8 cellular contexts compared by ENCODE assay signal in the genomic region with DNA sequence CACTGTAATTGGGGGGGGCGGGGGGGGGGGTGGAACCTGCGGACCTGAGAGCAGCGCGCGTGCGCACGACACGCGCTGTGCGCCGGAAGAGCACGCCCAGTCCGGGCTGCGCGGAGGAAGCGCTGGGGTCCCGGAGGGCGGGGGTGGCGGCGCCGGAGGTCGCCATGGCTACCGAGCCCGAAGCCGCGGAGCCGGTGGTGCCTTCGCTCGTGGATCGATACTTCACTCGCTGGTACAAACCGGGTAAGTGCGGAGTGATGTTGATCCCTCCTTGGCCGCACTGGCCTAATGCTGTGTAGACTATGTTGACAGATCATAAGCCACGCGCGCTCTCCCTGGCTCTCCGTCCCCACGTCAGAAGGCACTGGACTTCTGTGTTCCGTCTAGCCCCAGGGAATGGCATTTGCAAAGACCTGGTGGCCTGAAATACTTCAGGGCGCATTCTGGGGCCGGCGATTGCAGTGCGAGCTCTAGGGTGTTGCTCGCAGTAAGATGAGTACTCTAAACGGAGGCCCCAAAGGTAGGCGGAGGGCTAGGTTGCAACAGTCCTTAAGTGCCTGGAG. TPM values are rescaled to one million over a fixed set of nuclear protein-coding genes. Genes with fewer than 3 reads are reported as not detected.
DNase-seq lines count a peak whose midpoint lies in the region; ATAC-seq and TF ChIP-seq lines count a peak whose summit lies in the region.

A gene with protein sequence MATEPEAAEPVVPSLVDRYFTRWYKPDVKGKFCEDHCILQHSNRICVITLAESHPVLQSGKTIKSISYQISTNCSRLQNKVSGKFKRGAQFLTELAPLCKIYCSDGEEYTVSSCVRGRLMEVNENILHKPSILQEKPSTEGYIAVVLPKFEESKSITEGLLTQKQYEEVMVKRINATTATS (plus strand): TSS at position 78 of the 563 bp plus-strand sequence. CDS start 87 bp downstream, at position 165.

- no peak for TF ChIP-seq CTCF in GM10248 (IDR thresholded peaks at IDR 0.05; ENCODE audit: control extremely low read depth, extremely low read depth, low read depth, missing control alignments)
- no peak for TF ChIP-seq CTCF in left ventricle myocardium inferior (IDR thresholded peaks at IDR 0.05; ENCODE audit: borderline replicate concordance)
- TF ChIP-seq CTCF in progenitor cell of endocrine pancreas (IDR thresholded peaks at IDR 0.05; ENCODE audit: unreplicated experiment), result no peak

- peaks cover 17% of the 10 kb centered on the region for H3K4me1 Mint-ChIP-seq in progenitor cell of endocrine pancreas (ENCODE audit: low read depth)

- no peaks in the 10 kb centered on the region for H3K9me3 Mint-ChIP-seq in progenitor cell of endocrine pancreas (ENCODE audit: low read depth)

- peak within 1 kb of the TSS; percentile 99 for H3K27ac Mint-ChIP-seq in progenitor cell of endocrine pancreas

- CTCF ChIA-PET in GM10248 (lab: Yijun Ruan, JAX), result interaction anchor here (1.1 kb wide), 1 partner anchor 20 kb away, joined by 4 read pairs; no protein-coding TSS in a partner anchor

- H3K9me3 ChIP-seq in left ventricle myocardium inferior (replicated peaks), result no peaks in the 10 kb centered on the region

- intact Hi-C loops in left ventricle myocardium inferior (cut with micrococcal nuclease), result no loop called here

- H3K27ac ChIP-seq in left ventricle myocardium inferior (replicated peaks), result peak within 1 kb of the TSS; percentile 93

- peaks cover 2% of the 10 kb centered on the region for H3K36me3 Mint-ChIP-seq in progenitor cell of endocrine pancreas (ENCODE audit: insufficient read depth)

- peaks cover 27% of the 10 kb centered on the region for H3K36me3 ChIP-seq in left ventricle myocardium inferior

- H3K4me3 ChIP-seq in left ventricle myocardium inferior, result peak within 1 kb of the TSS; percentile 98

- POLR2A ChIA-PET in GM10248 (lab: Yijun Ruan, JAX), result no interaction called here

- H3K27me3 ChIP-seq in left ventricle myocardium inferior (ENCODE audit: low read depth), result no peaks in the 10 kb centered on the region

- peak; percentile 84 for ATAC-seq in HG02571 (IDR thresholded peaks at IDR 0.05; ENCODE audit: unreplicated experiment)

- peaks cover 47% of the 10 kb centered on the region for H3K4me1 ChIP-seq in left ventricle myocardium inferior

- H3K4me3 Mint-ChIP-seq in progenitor cell of endocrine pancreas (ENCODE audit: low read depth), result peak within 1 kb of the TSS; percentile 94

- no peaks in the 10 kb centered on the region for H3K27me3 Mint-ChIP-seq in progenitor cell of endocrine pancreas

- DNase-seq in GM10248 (ENCODE audit: extremely low spot score), result peak; percentile 93
- peak; percentile 43 for DNase-seq in NCI-H1048 (lab: John Stamatoyannopoulos, UW)
- peak; percentile 76 for DNase-seq in SW480 (ENCODE audit: low spot score)
- DNase-seq in amniotic stem cell (lab: John Stamatoyannopoulos, UW), result peak; percentile 70
- DNase-seq in left ventricle myocardium inferior, result peak; percentile 76
- DNase-seq in progenitor cell of endocrine pancreas (ENCODE audit: low spot score, unreplicated experiment), result peak; percentile 88
- DNase-seq in ureter (ENCODE audit: low spot score), result peak; percentile 74

RNA-seq across cellular contexts. Expression of the gene that starts here (rescaled TPM):
- 18.4 TPM for total RNA-seq in left ventricle myocardium inferior
- 10.4 and 14.7 TPM in 2 replicates for total RNA-seq in progenitor cell of endocrine pancreas
- 23.5 TPM for total RNA-seq in ureter

Comparison
In these comparisons a context has a peak if more than half of its experiments do, and no peak if none do; other contexts are left out.
1. Peak in every context shown above with its lines: DNase-seq, ATAC-seq, H3K4me3 ChIP-seq and H3K27ac ChIP-seq.
2. DNase-seq: peak in every context shown above with its lines; median percentile 93 in GM10248; 88 in progenitor cell of endocrine pancreas; 76 in SW480; 76 in left ventricle myocardium inferior; 74 in ureter; 70 in amniotic stem cell; 43 in NCI-H1048.